Comparison of ENCODE assay signal across 14 cellular contexts in the genomic region with DNA sequence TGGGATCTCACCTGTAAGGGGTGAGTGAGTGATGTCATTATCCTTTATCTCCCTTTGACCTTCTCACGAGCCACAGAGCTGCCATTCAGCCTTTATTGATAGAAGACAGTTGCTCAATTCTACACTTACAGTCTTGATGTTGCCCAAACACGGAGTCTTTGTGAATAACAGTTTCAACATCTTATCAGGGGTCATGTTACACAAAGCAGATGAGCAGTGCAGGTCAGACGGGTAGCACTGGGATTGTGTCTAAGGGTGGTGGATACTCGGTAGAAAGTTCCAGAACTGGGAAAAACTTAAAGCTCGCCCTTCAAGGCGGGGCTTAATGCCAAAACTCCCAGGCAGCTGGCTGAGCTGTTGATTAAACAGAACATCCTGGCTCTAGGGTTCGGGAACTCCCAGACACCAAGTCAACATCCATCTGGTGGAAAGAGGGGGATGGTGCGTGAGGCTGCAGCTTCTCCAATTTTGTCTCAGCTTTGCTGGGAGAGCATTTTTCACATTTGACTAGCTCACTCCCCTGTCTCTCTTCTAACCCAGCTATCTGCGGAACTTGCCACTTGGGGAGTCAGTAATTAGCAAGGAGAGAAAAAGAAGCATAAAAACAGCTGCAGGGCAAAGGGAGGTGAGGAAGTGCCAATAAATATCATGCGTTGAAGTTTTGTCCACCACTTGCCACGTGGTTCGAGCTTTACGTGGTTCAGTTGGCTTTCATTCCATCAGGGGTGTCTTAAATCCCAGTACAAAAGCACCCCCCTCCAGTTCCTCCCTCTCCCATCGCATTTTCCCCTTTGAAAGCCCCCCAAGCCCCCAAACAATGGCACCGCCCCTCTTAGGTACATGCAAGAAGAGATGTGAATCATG. TPM values are rescaled to one million over a fixed set of nuclear protein-coding genes. Genes with fewer than 3 reads are reported as not detected.
DNase-seq lines count a peak whose midpoint lies in the region; ATAC-seq and TF ChIP-seq lines count a peak whose summit lies in the region.
"Had no signal": no experiment of that assay in that cellular context is flagged by ENCODE, and none has a peak within 500 bp of the region (broad histone marks: within the 10 kb centered on the region; RNA-seq: fewer than 3 reads in every experiment).

No MANE protein-coding gene starts in this region.

- no peak for TF ChIP-seq CTCF in vagina (IDR thresholded peaks at IDR 0.05)

- H3K27me3 ChIP-seq in vagina = no peaks in the 10 kb centered on the region

- H3K4me1 ChIP-seq in vagina = peaks cover 8% of the 10 kb centered on the region

- H3K4me3 ChIP-seq in vagina = no peak overlapping the region
- H3K4me3 ChIP-seq: smooth muscle cell had no signal

- no peak for DNase-seq in left cardiac atrium
- no peak for DNase-seq in Right ventricle myocardium inferior (ENCODE audit: missing footprints)
- DNase-seq in SIG-M5 treated with dmso at 0.1 percent for 504 hours (lab: John Stamatoyannopoulos, UW; ENCODE audit: unreplicated experiment) = peak; percentile 80
- DNase-seq in left kidney (ENCODE audit: low read depth, low spot score) = peak; percentile 61
- no peak for DNase-seq in vagina (ENCODE audit: extremely low spot score in 2 of 2)
- DNase-seq: NCI-H226, T-helper 9 cell had no signal

- no peak for TF ChIP-seq POLR2A in vagina (IDR thresholded peaks at IDR 0.05)

- no peaks in the 10 kb centered on the region for H3K36me3 ChIP-seq in vagina

- no peaks in the 10 kb centered on the region for H3K9me3 ChIP-seq in vagina

- peak overlapping the region; percentile 63 for H3K27ac ChIP-seq in vagina

- peak; percentile 16 to 20 for ATAC-seq in left cardiac atrium
- no peak for ATAC-seq in Right ventricle myocardium inferior
- ATAC-seq in HG02588 (IDR thresholded peaks at IDR 0.05; ENCODE audit: unreplicated experiment) = no peak
- ATAC-seq in GM21619 (IDR thresholded peaks at IDR 0.05; ENCODE audit: unreplicated experiment) = no peak
- ATAC-seq in HG02981 (IDR thresholded peaks at IDR 0.05; ENCODE audit: unreplicated experiment) = no peak
- ATAC-seq: stimulated activated effector memory CD8-positive, alpha-beta T cell treated with anti-CD3 and anti-CD28 coated beads, Interleukin-12 subunit alpha, Interleukin-12 subunit beta, amount 100 ng/mL, for 72 hours had no signal

- intact Hi-C loops in left cardiac atrium (cut with DNase I) = no loop called here
- intact Hi-C loops in Right ventricle myocardium inferior (cut with DNase I) = no loop called here
- intact Hi-C loops in vagina (cut with DNase I) = no loop called here

RNA-seq across cellular contexts. Expression of a gene that starts 31.0 kb away (rescaled TPM):
- total RNA-seq in left cardiac atrium (not detected), Right ventricle myocardium inferior (not detected), vagina (not detected)
- total RNA-seq: activated T-helper 1 cell treated with anti-CD3 and anti-CD28 coated beads, Interleukin-12 subunit alpha, Interleukin-12 subunit beta, Interleukin-2, Interleukin-4 antibody, amounts not matched to agents 30 ng/mL and 10 ng/mL and 1 ng/mL, durations not matched to agents 14 hours and 24 hours and 36 hours; kidney epithelial cell; smooth muscle cell had no signal

Comparison
In these comparisons a context has a peak if more than half of its experiments do, and no peak if none do; other contexts are left out.
1. ATAC-seq: peak in left cardiac atrium (2 of 2); none in Right ventricle myocardium inferior (single experiment), HG02588 (single experiment), GM21619 (single experiment) and HG02981 (single experiment).
2. DNase-seq: peak in SIG-M5 treated with dmso at 0.1 percent for 504 hours (single experiment) and left kidney (single experiment); none in left cardiac atrium (single experiment), Right ventricle myocardium inferior (single experiment) and vagina (0 of 2).